1 cellular context compared by ENCODE assay signal in the genomic region with DNA sequence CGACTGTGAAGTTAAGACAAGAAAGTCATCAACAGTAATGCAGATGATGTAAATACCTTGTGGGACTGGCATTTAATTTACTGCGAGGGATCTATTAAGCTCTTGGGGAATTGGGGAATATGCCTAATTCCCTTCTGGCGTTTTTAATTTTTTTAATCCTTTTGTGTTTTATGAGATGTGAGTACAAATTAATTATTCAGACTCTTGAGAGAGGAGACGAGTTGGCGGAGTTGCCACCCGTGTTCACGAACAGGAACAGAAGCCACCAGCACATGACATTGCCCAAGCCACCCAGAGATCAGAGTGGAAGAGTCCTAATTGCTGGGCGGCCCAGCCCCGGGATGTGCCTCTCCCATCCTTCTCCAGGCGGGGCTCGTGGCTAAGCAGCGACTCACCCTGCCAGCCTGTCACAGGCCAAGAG.
TF ChIP-seq lines count a peak whose summit lies in the region.

No MANE protein-coding gene starts in this region.

TF ChIP-seq in HCT116, 20 proteins besides CTCF, POLR2A, EP300 and RAD21 (continued from another document):
- TF ChIP-seq, protein P1, sequence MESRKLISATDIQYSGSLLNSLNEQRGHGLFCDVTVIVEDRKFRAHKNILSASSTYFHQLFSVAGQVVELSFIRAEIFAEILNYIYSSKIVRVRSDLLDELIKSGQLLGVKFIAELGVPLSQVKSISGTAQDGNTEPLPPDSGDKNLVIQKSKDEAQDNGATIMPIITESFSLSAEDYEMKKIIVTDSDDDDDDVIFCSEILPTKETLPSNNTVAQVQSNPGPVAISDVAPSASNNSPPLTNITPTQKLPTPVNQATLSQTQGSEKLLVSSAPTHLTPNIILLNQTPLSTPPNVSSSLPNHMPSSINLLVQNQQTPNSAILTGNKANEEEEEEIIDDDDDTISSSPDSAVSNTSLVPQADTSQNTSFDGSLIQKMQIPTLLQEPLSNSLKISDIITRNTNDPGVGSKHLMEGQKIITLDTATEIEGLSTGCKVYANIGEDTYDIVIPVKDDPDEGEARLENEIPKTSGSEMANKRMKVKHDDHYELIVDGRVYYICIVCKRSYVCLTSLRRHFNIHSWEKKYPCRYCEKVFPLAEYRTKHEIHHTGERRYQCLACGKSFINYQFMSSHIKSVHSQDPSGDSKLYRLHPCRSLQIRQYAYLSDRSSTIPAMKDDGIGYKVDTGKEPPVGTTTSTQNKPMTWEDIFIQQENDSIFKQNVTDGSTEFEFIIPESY (IDR thresholded peaks at IDR 0.05; ENCODE audit: extremely low read depth, insufficient replicate concordance, low read length), result no peak
- TF ChIP-seq EGR1 (IDR thresholded peaks at IDR 0.05; ENCODE audit: low read depth), result no peak
- no peak for TF ChIP-seq POLR2AphosphoS5 (IDR thresholded peaks at IDR 0.05; ENCODE audit: low read depth, low read length)
